ENCODE assay signal across 9 cellular contexts in the genomic region with DNA sequence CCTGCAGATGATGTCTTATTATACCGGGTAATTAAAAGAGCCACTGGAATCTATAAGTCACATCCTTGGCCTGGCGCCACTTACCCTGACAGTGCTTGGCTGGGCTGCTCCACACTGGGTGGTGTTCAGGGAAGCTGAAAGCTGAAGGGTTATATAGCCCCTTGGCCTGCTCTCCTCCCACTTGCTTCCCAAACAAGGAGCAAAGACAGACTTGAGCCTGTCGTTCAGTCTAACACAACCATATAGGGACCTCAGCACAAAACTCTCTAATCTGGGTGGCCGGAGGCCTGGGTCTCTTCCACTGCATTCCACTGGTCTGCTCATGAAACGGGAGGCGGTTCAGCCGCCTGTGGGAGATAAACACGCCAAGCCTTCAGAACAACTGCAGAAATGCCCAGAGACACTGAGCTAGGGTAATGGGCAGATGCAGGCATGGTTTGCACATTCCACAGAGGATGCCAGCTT. TPM values are rescaled to one million over a fixed set of nuclear protein-coding genes. Genes with fewer than 3 reads are reported as not detected.
DNase-seq lines count a peak whose midpoint lies in the region; ATAC-seq and TF ChIP-seq lines count a peak whose summit lies in the region.
"Had no signal": no experiment of that assay in that cellular context is flagged by ENCODE, and none has a peak within 500 bp of the region (broad histone marks: within the 10 kb centered on the region; RNA-seq: fewer than 3 reads in every experiment).

A gene (minus strand): TSS at position 127 of the 465 bp plus-strand sequence. CDS start 3,843 bp downstream, outside the sequence.

- TF ChIP-seq POLR2A in prostate gland (IDR thresholded peaks at IDR 0.05), result peak; percentile 40

- no peak for TF ChIP-seq CTCF in prostate gland (IDR thresholded peaks at IDR 0.05)

- POLR2A ChIA-PET in CD4-positive, alpha-beta memory T cell (lab: Charles Lee; ENCODE audit: partially characterized antibody), result no interaction called here

- no peaks in the 10 kb centered on the region for H3K9me3 Mint-ChIP-seq in CD4-positive, alpha-beta memory T cell
- H3K9me3 Mint-ChIP-seq in activated T-helper 2 cell treated with anti-CD3 and anti-CD28 coated beads, Interferon-gamma antibody, Interleukin-2, Interleukin-4, amounts not matched to agents 10 μg/mL and 5 μg/mL and 100 μg/mL, durations not matched to agents 14 hours and 24 hours and 36 hours, result no peaks in the 10 kb centered on the region

- WGBS in prostate gland, result 61% methylated on average over 8 of the region's 8 CpGs

- intact Hi-C loops in CD4-positive, alpha-beta memory T cell (cut with micrococcal nuclease), result no loop called here
- intact Hi-C loops in activated T-helper 2 cell treated with anti-CD3 and anti-CD28 coated beads, Interferon-gamma antibody, Interleukin-2, Interleukin-4, amounts not matched to agents 10 μg/mL and 5 μg/mL and 100 μg/mL, durations not matched to agents 14 hours and 24 hours and 36 hours (cut with micrococcal nuclease), result no loop called here
- intact Hi-C loops in cardiac septum (cut with DNase I) (no loop called here), prostate gland (cut with DNase I) (no loop called here)

- H3K27me3 Mint-ChIP-seq in CD4-positive, alpha-beta memory T cell, result no peaks in the 10 kb centered on the region
- H3K27me3 Mint-ChIP-seq in activated T-helper 2 cell treated with anti-CD3 and anti-CD28 coated beads, Interferon-gamma antibody, Interleukin-2, Interleukin-4, amounts not matched to agents 10 μg/mL and 5 μg/mL and 100 μg/mL, durations not matched to agents 14 hours and 24 hours and 36 hours (ENCODE audit: low read depth), result no peaks in the 10 kb centered on the region
- H3K27me3 Mint-ChIP-seq in T-helper 17 cell, result no peaks in the 10 kb centered on the region
- H3K27me3 Mint-ChIP-seq: stimulated activated naive CD8-positive, alpha-beta T cell treated with anti-CD3 and anti-CD28 coated beads, Interleukin-15, amount 100 ng/mL, for 72 hours had no signal

- CTCF ChIA-PET in CD4-positive, alpha-beta memory T cell (lab: Charles Lee; ENCODE audit: partially characterized antibody), result interaction anchor here (1.8 kb wide), 1 partner anchor 20 kb away, joined by 5 read pairs; no protein-coding TSS in a partner anchor

- H3K4me3 ChIP-seq in CD4-positive, alpha-beta memory T cell (ENCODE audit: low read length in 2 of 2), result no peak within 1 kb of the TSS
- peak within 1 kb of the TSS; percentile 24 to 25 for H3K4me3 ChIP-seq in prostate gland

- peaks cover 0 to 16% (median 0%) of the 10 kb centered on the region in 4 donors for H3K4me1 Mint-ChIP-seq in CD4-positive, alpha-beta memory T cell
- H3K4me1 Mint-ChIP-seq in activated T-helper 2 cell treated with anti-CD3 and anti-CD28 coated beads, Interferon-gamma antibody, Interleukin-2, Interleukin-4, amounts not matched to agents 10 μg/mL and 5 μg/mL and 100 μg/mL, durations not matched to agents 14 hours and 24 hours and 36 hours (ENCODE audit: low read depth), result peaks cover 5% of the 10 kb centered on the region
- peaks cover 9% of the 10 kb centered on the region for H3K4me1 Mint-ChIP-seq in T-helper 17 cell
- H3K4me1 Mint-ChIP-seq: stimulated activated naive CD8-positive, alpha-beta T cell treated with anti-CD3 and anti-CD28 coated beads, Interleukin-15, amount 100 ng/mL, for 72 hours had no signal

- H3K36me3 Mint-ChIP-seq in CD4-positive, alpha-beta memory T cell, result peaks cover 0 to 16% of the 10 kb centered on the region in 2 donors
- H3K36me3 Mint-ChIP-seq in activated T-helper 2 cell treated with anti-CD3 and anti-CD28 coated beads, Interferon-gamma antibody, Interleukin-2, Interleukin-4, amounts not matched to agents 10 μg/mL and 5 μg/mL and 100 μg/mL, durations not matched to agents 14 hours and 24 hours and 36 hours (ENCODE audit: low read depth), result peaks cover 7% of the 10 kb centered on the region
- no peaks in the 10 kb centered on the region for H3K36me3 Mint-ChIP-seq in T-helper 17 cell (ENCODE audit: low read depth)

- no peaks in the 10 kb centered on the region for H3K4me1 ChIP-seq in CD4-positive, alpha-beta memory T cell (ENCODE audit: insufficient read depth, low read length)
- H3K4me1 ChIP-seq in prostate gland (replicated peaks), result no peaks in the 10 kb centered on the region

- ATAC-seq in T-helper 17 cell, result no peak
- no peak for ATAC-seq in HG02981 (IDR thresholded peaks at IDR 0.05; ENCODE audit: unreplicated experiment)
- ATAC-seq: stimulated activated naive CD8-positive, alpha-beta T cell treated with anti-CD3 and anti-CD28 coated beads, Interleukin-15, amount 100 ng/mL, for 72 hours had no signal

- H3K27ac ChIP-seq in CD4-positive, alpha-beta memory T cell (ENCODE audit: low read depth, low read length), result no peak within 1 kb of the TSS
- H3K27ac ChIP-seq in prostate gland, result peak within 1 kb of the TSS; percentile 84 to 89

- no peaks in the 10 kb centered on the region for H3K9me3 ChIP-seq in CD4-positive, alpha-beta memory T cell (ENCODE audit: control insufficient read depth in 1 of 2, low read length in 2 of 2)
- H3K9me3 ChIP-seq in prostate gland (no peaks in the 10 kb centered on the region), T-helper 17 cell (ENCODE audit: control insufficient read depth, low read length, poor library complexity, severe bottlenecking) (no peaks in the 10 kb centered on the region)

- no peak within 1 kb of the TSS for H3K4me3 Mint-ChIP-seq in CD4-positive, alpha-beta memory T cell
- H3K4me3 Mint-ChIP-seq in activated T-helper 2 cell treated with anti-CD3 and anti-CD28 coated beads, Interferon-gamma antibody, Interleukin-2, Interleukin-4, amounts not matched to agents 10 μg/mL and 5 μg/mL and 100 μg/mL, durations not matched to agents 14 hours and 24 hours and 36 hours (ENCODE audit: low read depth), result no peak within 1 kb of the TSS
- no peak within 1 kb of the TSS for H3K4me3 Mint-ChIP-seq in T-helper 17 cell
- H3K4me3 Mint-ChIP-seq: stimulated activated naive CD8-positive, alpha-beta T cell treated with anti-CD3 and anti-CD28 coated beads, Interleukin-15, amount 100 ng/mL, for 72 hours had no signal

- DNase-seq in CD4-positive, alpha-beta memory T cell, result no peak
- DNase-seq in activated T-helper 2 cell treated with anti-CD3 and anti-CD28 coated beads, Interferon-gamma antibody, Interleukin-2, Interleukin-4, amounts not matched to agents 10 μg/mL and 5 μg/mL and 100 μg/mL, durations not matched to agents 14 hours and 24 hours and 36 hours (ENCODE audit: low spot score), result no peak
- DNase-seq in cardiac septum (ENCODE audit: low spot score) (peak; percentile 74), prostate gland (ENCODE audit: low spot score) (peak; percentile 29), T-helper 17 cell (no peak), DMS53 (lab: John Stamatoyannopoulos, UW) (no peak)
- DNase-seq in stimulated activated CD4-positive, alpha-beta T cell treated with anti-CD3 and anti-CD28 coated beads, Interleukin-4, amount 100 ng/mL, for 1 hour, result no peak
- DNase-seq: stimulated activated naive CD8-positive, alpha-beta T cell treated with anti-CD3 and anti-CD28 coated beads, Interleukin-15, amount 100 ng/mL, for 72 hours had no signal

- peak within 1 kb of the TSS in 1 of 7 donors; percentile 22 for H3K27ac Mint-ChIP-seq in CD4-positive, alpha-beta memory T cell
- no peak within 1 kb of the TSS for H3K27ac Mint-ChIP-seq in activated T-helper 2 cell treated with anti-CD3 and anti-CD28 coated beads, Interferon-gamma antibody, Interleukin-2, Interleukin-4, amounts not matched to agents 10 μg/mL and 5 μg/mL and 100 μg/mL, durations not matched to agents 14 hours and 24 hours and 36 hours
- H3K27ac Mint-ChIP-seq in T-helper 17 cell, result no peak within 1 kb of the TSS

- H3K36me3 ChIP-seq in CD4-positive, alpha-beta memory T cell (ENCODE audit: insufficient read depth, low read length), result no peaks in the 10 kb centered on the region
- no peaks in the 10 kb centered on the region for H3K36me3 ChIP-seq in prostate gland

- H3K27me3 ChIP-seq in CD4-positive, alpha-beta memory T cell (ENCODE audit: insufficient read depth, low read length), result no peaks in the 10 kb centered on the region
- H3K27me3 ChIP-seq in prostate gland (replicated peaks; ENCODE audit: insufficient read depth), result no peaks in the 10 kb centered on the region

RNA-seq across cellular contexts. Expression of the gene that starts here (rescaled TPM):
- 10 to 100 TPM in 1 of 2 experiments, 1 to 10 TPM in 1; 9.1 to 13.2 TPM for total RNA-seq in CD4-positive, alpha-beta memory T cell
- polyA plus RNA-seq in CD4-positive, alpha-beta memory T cell, result 10 to 100 TPM; 10.6 to 12.5 TPM
- total RNA-seq in activated T-helper 2 cell treated with anti-CD3 and anti-CD28 coated beads, Interferon-gamma antibody, Interleukin-2, Interleukin-4, amounts not matched to agents 10 μg/mL and 5 μg/mL and 100 μg/mL, durations not matched to agents 14 hours and 24 hours and 36 hours, result 11.3 and 11.9 TPM in 2 replicates
- total RNA-seq in cardiac septum, result 162 TPM
- total RNA-seq in prostate gland, result 1,000 to 10,000 TPM; 1,024 to 1,957 TPM
- 1 to 10 TPM; 3.8 to 4.6 TPM for total RNA-seq in T-helper 17 cell

Comparison
In these comparisons a context has a peak if more than half of its experiments do, and no peak if none do; other contexts are left out.
1. RNA of the gene that starts here (total RNA-seq): 1,024 to 1,957 TPM in prostate gland and 162 TPM in cardiac septum (single experiment); 9.1 to 13.2 TPM in CD4-positive, alpha-beta memory T cell, 11.3 to 11.9 TPM in activated T-helper 2 cell treated with anti-CD3 and anti-CD28 coated beads, Interferon-gamma antibody, Interleukin-2, Interleukin-4, amounts not matched to agents 10 μg/mL and 5 μg/mL and 100 μg/mL, durations not matched to agents 14 hours and 24 hours and 36 hours and 3.8 to 4.6 TPM in T-helper 17 cell; every median in the first group is over 10 times any median in the second.
2. DNase-seq: peak in cardiac septum (single experiment) and prostate gland (single experiment); none in CD4-positive, alpha-beta memory T cell (0 of 5), activated T-helper 2 cell treated with anti-CD3 and anti-CD28 coated beads, Interferon-gamma antibody, Interleukin-2, Interleukin-4, amounts not matched to agents 10 μg/mL and 5 μg/mL and 100 μg/mL, durations not matched to agents 14 hours and 24 hours and 36 hours (single experiment), T-helper 17 cell (0 of 3), stimulated activated CD4-positive, alpha-beta T cell treated with anti-CD3 and anti-CD28 coated beads, Interleukin-4, amount 100 ng/mL, for 1 hour (single experiment) and DMS53 (single experiment).
3. H3K4me3 ChIP-seq: peak in prostate gland (2 of 2); none in CD4-positive, alpha-beta memory T cell (0 of 2).